Comparison of ENCODE assay signal across 19 cellular contexts in the genomic region with DNA sequence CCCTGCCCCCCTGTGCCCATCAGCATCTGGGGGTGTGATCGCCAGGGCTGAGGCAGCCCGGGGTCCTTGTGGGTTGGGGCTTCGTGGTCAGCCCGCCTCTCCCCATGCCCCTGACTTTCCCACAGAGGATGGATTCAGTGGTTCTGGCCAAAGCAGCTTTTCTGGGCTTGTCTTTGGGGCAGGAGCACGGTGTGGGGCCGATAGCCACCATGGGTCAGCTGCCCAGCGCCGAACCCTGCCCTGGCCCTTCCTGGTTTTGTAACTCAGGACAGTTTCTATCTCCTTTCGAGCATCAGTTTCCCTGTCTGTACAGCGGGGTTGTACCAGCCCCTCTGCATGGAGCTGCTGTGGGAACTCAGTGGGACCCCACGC.
"Had no signal": no experiment of that assay in that cellular context is flagged by ENCODE, and none has a peak within 500 bp of the region (broad histone marks: within the 10 kb centered on the region; RNA-seq: fewer than 3 reads in every experiment).

No MANE protein-coding gene starts in this region.

- H3K9me3 ChIP-seq: esophagus muscularis mucosa had no signal

- H3K27me3 Mint-ChIP-seq: activated CD4-positive, alpha-beta memory T cell treated with anti-CD3 and anti-CD28 coated beads, Interleukin-2, amount 10 ng/mL, durations not matched to agents 7 days and 5 days; activated CD4-positive, alpha-beta T cell treated with anti-CD3 and anti-CD28 coated beads, Interleukin-2, amount 10 ng/mL, durations not matched to agents 7 days and 5 days; activated naive CD8-positive, alpha-beta T cell treated with anti-CD3 and anti-CD28 coated beads, Interleukin-2, amount 10 ng/mL, durations not matched to agents 7 days and 5 days; central memory CD8-positive, alpha-beta T cell had no signal

- H3K36me3 Mint-ChIP-seq: activated naive CD4-positive, alpha-beta T cell treated with anti-CD3 and anti-CD28 coated beads, Interleukin-2, amount 10 ng/mL, durations not matched to agents 7 days and 5 days; activated naive CD4-positive, alpha-beta T cell treated with anti-CD3 and anti-CD28 coated beads, Interleukin-2, amount 50 U/mL, for 72 hours; activated naive CD8-positive, alpha-beta T cell treated with anti-CD3 and anti-CD28 coated beads, Interleukin-2, amount 10 ng/mL, durations not matched to agents 7 days and 5 days had no signal

- H3K9me3 Mint-ChIP-seq: activated CD4-positive, alpha-beta memory T cell treated with anti-CD3 and anti-CD28 coated beads, Interleukin-2, amount 10 ng/mL, durations not matched to agents 7 days and 5 days; activated CD4-positive, alpha-beta T cell treated with anti-CD3 and anti-CD28 coated beads, Interleukin-2, amount 10 ng/mL, durations not matched to agents 7 days and 5 days; activated naive CD4-positive, alpha-beta T cell treated with anti-CD3 and anti-CD28 coated beads, Interleukin-2, amount 10 ng/mL, durations not matched to agents 7 days and 5 days; activated naive CD4-positive, alpha-beta T cell treated with anti-CD3 and anti-CD28 coated beads, Interleukin-2, amount 50 U/mL, for 72 hours; activated naive CD8-positive, alpha-beta T cell treated with anti-CD3 and anti-CD28 coated beads, Interleukin-2, amount 10 ng/mL, durations not matched to agents 7 days and 5 days; activated T-cell treated with anti-CD3 and anti-CD28 coated beads, Interleukin-2, amount 50 U/mL, for 24 hours; activated T-cell treated with anti-CD3 and anti-CD28 coated beads, Interleukin-2, amount 50 U/mL, for 72 hours; central memory CD8-positive, alpha-beta T cell; dendritic cell treated with granulocyte-macrophage colony-stimulating factor and Interleukin-4, amounts not matched to agents 40 ng/mL and 50 ng/mL, for 4 days had no signal

- H3K36me3 ChIP-seq: brain microvascular endothelial cell had no signal

- FAIRE-seq: astrocyte, bronchial epithelial cell had no signal

- H3K27ac ChIP-seq: brain microvascular endothelial cell, coronary artery, dorsolateral prefrontal cortex had no signal

- H3K4me1 Mint-ChIP-seq: activated CD4-positive, alpha-beta memory T cell treated with anti-CD3 and anti-CD28 coated beads, Interleukin-2, amount 10 ng/mL, durations not matched to agents 7 days and 5 days; activated naive CD4-positive, alpha-beta T cell treated with anti-CD3 and anti-CD28 coated beads, Interleukin-2, amount 10 ng/mL, durations not matched to agents 7 days and 5 days; activated naive CD8-positive, alpha-beta T cell treated with anti-CD3 and anti-CD28 coated beads, Interleukin-2, amount 10 ng/mL, durations not matched to agents 7 days and 5 days; central memory CD8-positive, alpha-beta T cell had no signal

- H3K4me3 ChIP-seq: coronary artery, dorsolateral prefrontal cortex, esophagus muscularis mucosa had no signal

- H3K27ac Mint-ChIP-seq: activated CD4-positive, alpha-beta memory T cell treated with anti-CD3 and anti-CD28 coated beads, Interleukin-2, amount 10 ng/mL, durations not matched to agents 7 days and 5 days; activated CD4-positive, alpha-beta T cell treated with anti-CD3 and anti-CD28 coated beads, Interleukin-2, amount 10 ng/mL, durations not matched to agents 7 days and 5 days; activated naive CD4-positive, alpha-beta T cell treated with anti-CD3 and anti-CD28 coated beads, Interleukin-2, amount 10 ng/mL, durations not matched to agents 7 days and 5 days; activated naive CD4-positive, alpha-beta T cell treated with anti-CD3 and anti-CD28 coated beads, Interleukin-2, amount 50 U/mL, for 72 hours; activated naive CD8-positive, alpha-beta T cell treated with anti-CD3 and anti-CD28 coated beads, Interleukin-2, amount 10 ng/mL, durations not matched to agents 7 days and 5 days; activated T-cell treated with anti-CD3 and anti-CD28 coated beads, Interleukin-2, amount 50 U/mL, for 24 hours; activated T-cell treated with anti-CD3 and anti-CD28 coated beads, Interleukin-2, amount 50 U/mL, for 72 hours; dendritic cell treated with granulocyte-macrophage colony-stimulating factor and Interleukin-4, amounts not matched to agents 40 ng/mL and 50 ng/mL, for 4 days had no signal

- H3K4me3 Mint-ChIP-seq: activated CD4-positive, alpha-beta memory T cell treated with anti-CD3 and anti-CD28 coated beads, Interleukin-2, amount 10 ng/mL, durations not matched to agents 7 days and 5 days; activated CD4-positive, alpha-beta T cell treated with anti-CD3 and anti-CD28 coated beads, Interleukin-2, amount 10 ng/mL, durations not matched to agents 7 days and 5 days; activated naive CD4-positive, alpha-beta T cell treated with anti-CD3 and anti-CD28 coated beads, Interleukin-2, amount 10 ng/mL, durations not matched to agents 7 days and 5 days; activated naive CD8-positive, alpha-beta T cell treated with anti-CD3 and anti-CD28 coated beads, Interleukin-2, amount 10 ng/mL, durations not matched to agents 7 days and 5 days; activated T-cell treated with anti-CD3 and anti-CD28 coated beads, Interleukin-2, amount 50 U/mL, for 24 hours; activated T-cell treated with anti-CD3 and anti-CD28 coated beads, Interleukin-2, amount 50 U/mL, for 72 hours; central memory CD8-positive, alpha-beta T cell; dendritic cell treated with granulocyte-macrophage colony-stimulating factor and Interleukin-4, amounts not matched to agents 40 ng/mL and 50 ng/mL, for 4 days had no signal

- DNase-seq: activated CD4-positive, alpha-beta T cell treated with anti-CD3 and anti-CD28 coated beads for 1 hour; activated gamma-delta T cell; brain microvascular endothelial cell; effector memory CD4-positive, alpha-beta T cell; foreskin melanocyte had no signal

- H3K27me3 ChIP-seq: brain microvascular endothelial cell, esophagus muscularis mucosa had no signal
